Comparison of ENCODE assay signal across 9 cellular contexts in the genomic region with DNA sequence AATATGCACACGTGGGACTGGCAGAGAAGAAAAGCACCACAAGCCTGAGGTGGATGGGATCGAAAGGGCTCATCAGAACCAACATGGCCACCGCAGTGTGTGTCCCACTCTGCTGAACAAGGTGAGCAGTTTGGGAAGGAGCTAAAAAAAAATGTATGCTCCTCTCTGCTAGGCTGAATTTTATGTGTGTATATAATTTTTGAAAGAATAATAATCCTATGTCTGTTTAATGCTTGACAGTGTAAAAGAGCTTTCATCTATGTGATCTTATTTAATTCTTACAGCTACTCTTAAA. TPM values are rescaled to one million over a fixed set of nuclear protein-coding genes. Genes with fewer than 3 reads are reported as not detected.
DNase-seq lines count a peak whose midpoint lies in the region; ATAC-seq and TF ChIP-seq lines count a peak whose summit lies in the region.
"Had no signal": no experiment of that assay in that cellular context is flagged by ENCODE, and none has a peak within 500 bp of the region (broad histone marks: within the 10 kb centered on the region; RNA-seq: fewer than 3 reads in every experiment).

No MANE protein-coding gene starts in this region.

- H3K4me3 ChIP-seq in Loucy (ENCODE audit: low read length, poor library complexity, severe bottlenecking) = peak overlapping the region; percentile 80
- peak overlapping the region; percentile 33 for H3K4me3 ChIP-seq in hepatocyte

- peaks cover 40% of the 10 kb centered on the region for H3K4me1 ChIP-seq in Loucy (ENCODE audit: insufficient read depth, low read length, poor library complexity, severe bottlenecking)
- H3K4me1 ChIP-seq in hepatocyte (ENCODE audit: insufficient read depth) = peaks cover 17% of the 10 kb centered on the region

- H4K20me1 ChIP-seq in Loucy (ENCODE audit: insufficient read depth, low read length, poor library complexity, severe bottlenecking) (no peaks in the 10 kb centered on the region), hepatocyte (ENCODE audit: insufficient read depth, poor library complexity, severe bottlenecking) (no peaks in the 10 kb centered on the region)

- H3K79me2 ChIP-seq in Loucy (ENCODE audit: insufficient read depth, low read length) (no peaks in the 10 kb centered on the region), hepatocyte (no peaks in the 10 kb centered on the region)

- no peak for ATAC-seq in HG03521 (IDR thresholded peaks at IDR 0.05; ENCODE audit: unreplicated experiment)

- 51% methylated on average over 3 of the region's 3 CpGs for WGBS in hepatocyte (ENCODE audit: low lambda C conversion rate, missing lambda C conversion rate)

- H2AFZ ChIP-seq in Loucy (ENCODE audit: low read length) (peak overlapping the region; percentile 92; the same call in 1 of the 2 replicates), hepatocyte (peak overlapping the region; percentile 58)

- H3K36me3 ChIP-seq in Loucy (ENCODE audit: insufficient read depth, low read length) = no peaks in the 10 kb centered on the region
- H3K36me3 ChIP-seq in hepatocyte (replicated peaks; ENCODE audit: insufficient read depth, low read depth) = no peaks in the 10 kb centered on the region

- peak overlapping the region; percentile 93 for H3K4me2 ChIP-seq in Loucy (ENCODE audit: low read depth, low read length, poor library complexity, severe bottlenecking)
- H3K4me2 ChIP-seq in hepatocyte = peak overlapping the region; percentile 82

- DNase-seq in CD1c-positive myeloid dendritic cell (ENCODE audit: extremely low spot score) (peak; percentile 29), hepatocyte (ENCODE audit: low spot score) (peak; percentile 39), mesenteric fat pad (ENCODE audit: low spot score) (no peak), activated gamma-delta T cell treated with Interleukin-2 at 50 U/mL for 16 hours (no peak)
- DNase-seq in activated effector memory CD4-positive, alpha-beta T cell treated with Interleukin-2 at 50 U/mL for 16 hours = peak; percentile 10
- DNase-seq in stimulated activated CD4-positive, alpha-beta T cell treated with anti-CD3 and anti-CD28 coated beads, Interleukin-1b, Interleukin-23, amount 100 ng/mL, for 48 hours = peak; percentile 44

- H3F3A ChIP-seq in Loucy (ENCODE audit: low read depth) = 0 out of 2 replicates have a peak, but pooled peaks cover 6% of the 10 kb centered on the region

- H3K27ac ChIP-seq in hepatocyte = peak overlapping the region; percentile 98

- TF ChIP-seq CTCF in Loucy (conservative IDR thresholded peaks at IDR 0.05; ENCODE audit: low read length) = no peak
- TF ChIP-seq CTCF in hepatocyte (IDR thresholded peaks at IDR 0.05; ENCODE audit: poor library complexity) = no peak

- H3K9ac ChIP-seq in Loucy (ENCODE audit: low read depth, low read length, poor library complexity, severe bottlenecking) = peak overlapping the region; percentile 72

- H3K9me2 ChIP-seq in Loucy (replicated peaks; ENCODE audit: low read depth, low read length) (no peaks in the 10 kb centered on the region), hepatocyte (replicated peaks; ENCODE audit: insufficient read depth) (no peaks in the 10 kb centered on the region)

- no peaks in the 10 kb centered on the region for H3K27me3 ChIP-seq in Loucy (ENCODE audit: insufficient read depth, low read length, poor library complexity, severe bottlenecking)
- H3K27me3 ChIP-seq in hepatocyte = no peaks in the 10 kb centered on the region

- H3K9me3 ChIP-seq in Loucy (ENCODE audit: insufficient read depth, low read depth, low read length) = no peaks in the 10 kb centered on the region
- H3K9me3 ChIP-seq in hepatocyte (ENCODE audit: low read depth) = no peaks in the 10 kb centered on the region

RNA-seq across cellular contexts. Expression of a gene that starts 14.2 kb away (rescaled TPM):
- total RNA-seq in hepatocyte (11.0 and 15.1 TPM in 2 replicates), mesenteric fat pad (44.9 TPM)
- 7.9 and 8.6 TPM in 2 replicates for polyA plus RNA-seq in hepatocyte

RNA-seq across cellular contexts. Expression of a gene that starts 29.6 kb away (rescaled TPM):
- total RNA-seq in hepatocyte = not detected in 2 replicates
- not detected in 2 replicates for polyA plus RNA-seq in hepatocyte
- not detected for total RNA-seq in mesenteric fat pad
- total RNA-seq: HT1080 had no signal

Comparison
In these comparisons a context has a peak if more than half of its experiments do, and no peak if none do; other contexts are left out.
1. DNase-seq: peak in CD1c-positive myeloid dendritic cell (single experiment), activated effector memory CD4-positive, alpha-beta T cell treated with Interleukin-2 at 50 U/mL for 16 hours (single experiment), hepatocyte (single experiment) and stimulated activated CD4-positive, alpha-beta T cell treated with anti-CD3 and anti-CD28 coated beads, Interleukin-1b, Interleukin-23, amount 100 ng/mL, for 48 hours (single experiment); none in mesenteric fat pad (single experiment) and activated gamma-delta T cell treated with Interleukin-2 at 50 U/mL for 16 hours (single experiment).